Comparison of ENCODE assay signal across 2 cellular contexts in the genomic region with DNA sequence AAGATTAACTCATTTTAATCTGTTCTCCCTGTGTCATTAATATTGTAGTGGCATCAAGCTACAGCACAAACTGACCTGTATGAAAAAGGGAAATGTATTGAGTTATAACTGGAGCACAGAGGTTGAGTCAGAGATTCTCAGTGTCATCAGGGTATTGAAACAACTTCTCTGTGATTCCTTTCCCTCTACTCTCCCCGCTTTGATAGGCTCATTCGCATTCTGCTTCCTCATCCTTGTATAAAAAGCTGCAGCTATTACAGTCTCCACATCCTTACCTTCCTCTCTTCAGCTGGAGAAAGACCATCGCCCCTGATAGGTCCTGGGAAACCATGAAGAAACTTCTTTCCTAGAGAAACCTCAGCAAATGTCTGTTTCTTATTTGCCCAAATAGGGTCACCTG.
TF ChIP-seq lines count a peak whose summit lies in the region.

No MANE protein-coding gene starts in this region.

TF ChIP-seq in GM23338, 12 proteins besides CTCF, POLR2A, EP300 and RAD21 (continues in another document):
- TF ChIP-seq ZNF331 (CRISPR knock-in tag; IDR thresholded peaks at IDR 0.05; ENCODE audit: low read depth), result no peak
- no peak for TF ChIP-seq STAT1 (IDR thresholded peaks at IDR 0.05; ENCODE audit: unreplicated experiment)
- no peak for TF ChIP-seq NANOG (IDR thresholded peaks at IDR 0.05; ENCODE audit: borderline replicate concordance)
- no peak for TF ChIP-seq JUNB (IDR thresholded peaks at IDR 0.05; ENCODE audit: unreplicated experiment)
- TF ChIP-seq, protein P1, sequence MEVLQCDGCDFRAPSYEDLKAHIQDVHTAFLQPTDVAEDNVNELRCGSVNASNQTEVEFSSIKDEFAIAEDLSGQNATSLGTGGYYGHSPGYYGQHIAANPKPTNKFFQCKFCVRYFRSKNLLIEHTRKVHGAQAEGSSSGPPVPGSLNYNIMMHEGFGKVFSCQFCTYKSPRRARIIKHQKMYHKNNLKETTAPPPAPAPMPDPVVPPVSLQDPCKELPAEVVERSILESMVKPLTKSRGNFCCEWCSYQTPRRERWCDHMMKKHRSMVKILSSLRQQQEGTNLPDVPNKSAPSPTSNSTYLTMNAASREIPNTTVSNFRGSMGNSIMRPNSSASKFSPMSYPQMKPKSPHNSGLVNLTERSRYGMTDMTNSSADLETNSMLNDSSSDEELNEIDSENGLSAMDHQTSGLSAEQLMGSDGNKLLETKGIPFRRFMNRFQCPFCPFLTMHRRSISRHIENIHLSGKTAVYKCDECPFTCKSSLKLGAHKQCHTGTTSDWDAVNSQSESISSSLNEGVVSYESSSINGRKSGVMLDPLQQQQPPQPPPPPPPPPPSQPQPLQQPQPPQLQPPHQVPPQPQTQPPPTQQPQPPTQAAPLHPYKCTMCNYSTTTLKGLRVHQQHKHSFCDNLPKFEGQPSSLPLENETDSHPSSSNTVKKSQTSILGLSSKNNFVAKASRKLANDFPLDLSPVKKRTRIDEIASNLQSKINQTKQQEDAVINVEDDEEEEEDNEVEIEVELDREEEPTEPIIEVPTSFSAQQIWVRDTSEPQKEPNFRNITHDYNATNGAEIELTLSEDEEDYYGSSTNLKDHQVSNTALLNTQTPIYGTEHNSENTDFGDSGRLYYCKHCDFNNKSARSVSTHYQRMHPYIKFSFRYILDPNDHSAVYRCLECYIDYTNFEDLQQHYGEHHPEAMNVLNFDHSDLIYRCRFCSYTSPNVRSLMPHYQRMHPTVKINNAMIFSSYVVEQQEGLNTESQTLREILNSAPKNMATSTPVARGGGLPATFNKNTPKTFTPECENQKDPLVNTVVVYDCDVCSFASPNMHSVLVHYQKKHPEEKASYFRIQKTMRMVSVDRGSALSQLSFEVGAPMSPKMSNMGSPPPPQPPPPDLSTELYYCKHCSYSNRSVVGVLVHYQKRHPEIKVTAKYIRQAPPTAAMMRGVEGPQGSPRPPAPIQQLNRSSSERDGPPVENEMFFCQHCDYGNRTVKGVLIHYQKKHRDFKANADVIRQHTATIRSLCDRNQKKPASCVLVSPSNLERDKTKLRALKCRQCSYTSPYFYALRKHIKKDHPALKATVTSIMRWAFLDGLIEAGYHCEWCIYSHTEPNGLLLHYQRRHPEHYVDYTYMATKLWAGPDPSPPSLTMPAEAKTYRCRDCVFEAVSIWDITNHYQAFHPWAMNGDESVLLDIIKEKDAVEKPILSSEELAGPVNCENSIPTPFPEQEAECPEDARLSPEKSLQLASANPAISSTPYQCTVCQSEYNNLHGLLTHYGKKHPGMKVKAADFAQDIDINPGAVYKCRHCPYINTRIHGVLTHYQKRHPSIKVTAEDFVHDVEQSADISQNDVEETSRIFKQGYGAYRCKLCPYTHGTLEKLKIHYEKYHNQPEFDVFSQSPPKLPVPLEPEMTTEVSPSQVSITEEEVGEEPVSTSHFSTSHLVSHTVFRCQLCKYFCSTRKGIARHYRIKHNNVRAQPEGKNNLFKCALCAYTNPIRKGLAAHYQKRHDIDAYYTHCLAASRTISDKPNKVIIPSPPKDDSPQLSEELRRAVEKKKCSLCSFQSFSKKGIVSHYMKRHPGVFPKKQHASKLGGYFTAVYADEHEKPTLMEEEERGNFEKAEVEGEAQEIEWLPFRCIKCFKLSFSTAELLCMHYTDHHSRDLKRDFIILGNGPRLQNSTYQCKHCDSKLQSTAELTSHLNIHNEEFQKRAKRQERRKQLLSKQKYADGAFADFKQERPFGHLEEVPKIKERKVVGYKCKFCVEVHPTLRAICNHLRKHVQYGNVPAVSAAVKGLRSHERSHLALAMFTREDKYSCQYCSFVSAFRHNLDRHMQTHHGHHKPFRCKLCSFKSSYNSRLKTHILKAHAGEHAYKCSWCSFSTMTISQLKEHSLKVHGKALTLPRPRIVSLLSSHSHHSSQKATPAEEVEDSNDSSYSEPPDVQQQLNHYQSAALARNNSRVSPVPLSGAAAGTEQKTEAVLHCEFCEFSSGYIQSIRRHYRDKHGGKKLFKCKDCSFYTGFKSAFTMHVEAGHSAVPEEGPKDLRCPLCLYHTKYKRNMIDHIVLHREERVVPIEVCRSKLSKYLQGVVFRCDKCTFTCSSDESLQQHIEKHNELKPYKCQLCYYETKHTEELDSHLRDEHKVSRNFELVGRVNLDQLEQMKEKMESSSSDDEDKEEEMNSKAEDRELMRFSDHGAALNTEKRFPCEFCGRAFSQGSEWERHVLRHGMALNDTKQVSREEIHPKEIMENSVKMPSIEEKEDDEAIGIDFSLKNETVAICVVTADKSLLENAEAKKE (CRISPR knock-in tag; IDR thresholded peaks at IDR 0.05), result no peak
- TF ChIP-seq EZH2phosphoT487 (IDR thresholded peaks at IDR 0.05; ENCODE audit: unreplicated experiment), result no peak
- TF ChIP-seq EZH2 (IDR thresholded peaks at IDR 0.05; ENCODE audit: low read depth, unreplicated experiment), result no peak
- TF ChIP-seq ZNF114 (CRISPR knock-in tag; IDR thresholded peaks at IDR 0.05), result no peak
- TF ChIP-seq POLR2AphosphoS5 (IDR thresholded peaks at IDR 0.05; ENCODE audit: low read depth), result no peak
- TF ChIP-seq, protein P2, sequence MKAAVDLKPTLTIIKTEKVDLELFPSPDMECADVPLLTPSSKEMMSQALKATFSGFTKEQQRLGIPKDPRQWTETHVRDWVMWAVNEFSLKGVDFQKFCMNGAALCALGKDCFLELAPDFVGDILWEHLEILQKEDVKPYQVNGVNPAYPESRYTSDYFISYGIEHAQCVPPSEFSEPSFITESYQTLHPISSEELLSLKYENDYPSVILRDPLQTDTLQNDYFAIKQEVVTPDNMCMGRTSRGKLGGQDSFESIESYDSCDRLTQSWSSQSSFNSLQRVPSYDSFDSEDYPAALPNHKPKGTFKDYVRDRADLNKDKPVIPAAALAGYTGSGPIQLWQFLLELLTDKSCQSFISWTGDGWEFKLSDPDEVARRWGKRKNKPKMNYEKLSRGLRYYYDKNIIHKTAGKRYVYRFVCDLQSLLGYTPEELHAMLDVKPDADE (IDR thresholded peaks at IDR 0.05), result no peak

TF ChIP-seq in H1, 55 proteins besides CTCF, POLR2A, EP300 and RAD21:
- TF ChIP-seq, protein P3, sequence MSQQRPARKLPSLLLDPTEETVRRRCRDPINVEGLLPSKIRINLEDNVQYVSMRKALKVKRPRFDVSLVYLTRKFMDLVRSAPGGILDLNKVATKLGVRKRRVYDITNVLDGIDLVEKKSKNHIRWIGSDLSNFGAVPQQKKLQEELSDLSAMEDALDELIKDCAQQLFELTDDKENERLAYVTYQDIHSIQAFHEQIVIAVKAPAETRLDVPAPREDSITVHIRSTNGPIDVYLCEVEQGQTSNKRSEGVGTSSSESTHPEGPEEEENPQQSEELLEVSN (IDR thresholded peaks at IDR 0.05), result no peak
- peak; percentile 64 for TF ChIP-seq POLR2AphosphoS5 (IDR thresholded peaks at IDR 0.05; ENCODE audit: low read depth, low read length)
TF ChIP-seq in H1: peak in this region for 1.
